26 cellular contexts compared by ENCODE assay signal in genomic region chr1:237655778-237656177, GRCh38.
"Had no signal": no experiment of that assay in that cellular context is flagged by ENCODE, and none has a peak within 500 bp of the region (broad histone marks: within the 10 kb centered on the region; RNA-seq: fewer than 3 reads in every experiment).

No MANE protein-coding gene starts in this region.

- H3K36me3 ChIP-seq: stomach, suprapubic skin, thyroid gland, tibial nerve, transverse colon, upper lobe of left lung, upper lobe of right lung, uterus, vagina had no signal

- H3K27ac ChIP-seq: stomach, suprapubic skin, testis, thyroid gland, tibial artery, tibial nerve, transverse colon, upper lobe of left lung, upper lobe of right lung, uterus, vagina had no signal

- H3K27me3 ChIP-seq: stomach, suprapubic skin, testis, thyroid gland, tibial artery, tibial nerve, transverse colon, upper lobe of left lung, upper lobe of right lung, uterus, vagina had no signal

- H3K4me3 ChIP-seq: stomach, suprapubic skin, testis, thyroid gland, tibial artery, tibial nerve, transverse colon, upper lobe of left lung, upper lobe of right lung, uterus, vagina had no signal

- DNase-seq: stimulated activated CD4-positive, alpha-beta T cell treated with anti-CD3 and anti-CD28 coated beads, Interleukin-2, amount 100 ng/mL, for 48 hours; stimulated activated CD4-positive, alpha-beta T cell treated with anti-CD3 and anti-CD28 coated beads, Interleukin-4, amount 100 ng/mL, for 1 hour; stimulated activated CD4-positive, alpha-beta T cell treated with anti-CD3 and anti-CD28 coated beads, Interleukin-4, amount 100 ng/mL, for 24 hours; stimulated activated CD4-positive, alpha-beta T cell treated with anti-CD3 and anti-CD28 coated beads, Interleukin-4, amount 100 ng/mL, for 4 hours; stimulated activated CD8-positive, alpha-beta memory T cell treated with anti-CD3 and anti-CD28 coated beads, Interleukin-4, amount 100 ng/mL, for 48 hours; stimulated activated naive B cell treated with anti-CD40 and anti-IgM and Interleukin-4, amounts not matched to agents 10 μg/mL and 1 μg/mL and 100 μg/mL, for 72 hours; stimulated activated naive CD4-positive, alpha-beta T cell; stimulated activated naive CD4-positive, alpha-beta T cell treated with Interleukin-2 at 50 U/mL for 16 hours; stimulated activated naive CD8-positive, alpha-beta T cell treated with anti-CD3 and anti-CD28 coated beads, Interleukin-15, amount 100 ng/mL, for 72 hours; stimulated activated naive CD8-positive, alpha-beta T cell treated with anti-CD3 and anti-CD28 coated beads, Interleukin-15, Interleukin-2, amounts not matched to agents 100 U/mL and 50 U/mL, for 24 hours; stomach; substantia nigra; testis; thyroid gland; tibial artery; transverse colon; trophoblast cell; upper lobe of left lung; upper lobe of right lung; uterus had no signal

- H3K9me3 ChIP-seq: stomach, suprapubic skin, testis, thyroid gland, tibial artery, tibial nerve, transverse colon, upper lobe of left lung, upper lobe of right lung, uterus, vagina had no signal

- FAIRE-seq: urothelium cell line had no signal

- H3K4me1 ChIP-seq: stomach, suprapubic skin, testis, thyroid gland, tibial artery, tibial nerve, transverse colon, upper lobe of left lung, upper lobe of right lung, uterus, vagina had no signal

- ATAC-seq: stimulated activated effector memory CD8-positive, alpha-beta T cell treated with anti-CD3 and anti-CD28 coated beads, Interleukin-12 subunit alpha, Interleukin-12 subunit beta, amount 100 ng/mL, for 72 hours; stimulated activated memory B cell treated with anti-CD40 and anti-IgM and Interleukin-4, amounts not matched to agents 10 μg/mL and 1 μg/mL and 100 μg/mL, for 72 hours; stimulated activated naive B cell treated with anti-CD40 and anti-IgM and Interleukin-4, amounts not matched to agents 10 μg/mL and 1 μg/mL and 100 μg/mL, for 72 hours; stimulated activated naive CD8-positive, alpha-beta T cell treated with anti-CD3 and anti-CD28 coated beads, Interleukin-15, amount 100 ng/mL, for 72 hours; stimulated activated naive CD8-positive, alpha-beta T cell treated with anti-CD3 and anti-CD28 coated beads, Interleukin-15, Interleukin-2, amounts not matched to agents 100 U/mL and 50 U/mL, for 24 hours; upper lobe of right lung had no signal
